ENCODE assay signal across 8 cellular contexts in genomic region chrX:152926279-152926678, GRCh38. TPM values are rescaled to one million over a fixed set of nuclear protein-coding genes. Genes with fewer than 3 reads are reported as not detected.
DNase-seq lines count a peak whose midpoint lies in the region; ATAC-seq and TF ChIP-seq lines count a peak whose summit lies in the region.

No MANE protein-coding gene starts in this region.

- H4K91ac ChIP-seq in IMR-90 (ENCODE audit: insufficient read depth, low read depth, low read length) = no peak overlapping the region

- H4K8ac ChIP-seq in IMR-90 (ENCODE audit: low read depth in 2 of 2, low read length in 2 of 2) = no peak overlapping the region

- H3K4me2 ChIP-seq in IMR-90 (ENCODE audit: low read depth, low read length) = no peak overlapping the region

- ATAC-seq in GM19467 (IDR thresholded peaks at IDR 0.05; ENCODE audit: unreplicated experiment) (peak; percentile 74), IMR-90 (ENCODE audit: low read depth) (peak; percentile 91), Panc1 (peak; percentile 76), GM18498 (IDR thresholded peaks at IDR 0.05; ENCODE audit: unreplicated experiment) (no peak)

- H3K27ac ChIP-seq in IMR-90 (ENCODE audit: insufficient read depth, low read length) (no peak overlapping the region), Panc1 (ENCODE audit: low read length) (no peak overlapping the region), spleen (no peak overlapping the region)

- no peak overlapping the region for H4K5ac ChIP-seq in IMR-90 (ENCODE audit: low read depth, low read length)

- H2BK15ac ChIP-seq in IMR-90 (ENCODE audit: low read depth, low read length) = no peak overlapping the region

- H2BK20ac ChIP-seq in IMR-90 (ENCODE audit: low read depth, low read length) = no peak overlapping the region

- no peak overlapping the region for H2AFZ ChIP-seq in IMR-90 (replicated peaks; ENCODE audit: low read length, poor library complexity)

- H3K27me3 ChIP-seq in IMR-90 (ENCODE audit: control insufficient read depth, insufficient read depth, low read length) = peaks cover 2% of the 10 kb centered on the region; the same call in 1 of the 2 replicates
- H3K27me3 ChIP-seq in Panc1 (ENCODE audit: control insufficient read depth, insufficient read depth, low read length) = no peaks in the 10 kb centered on the region
- H3K27me3 ChIP-seq in spleen (replicated peaks in 1 of 7) = peaks cover 0 to 13% (median 0%) of the 10 kb centered on the region in 7 donors

- H2AK9ac ChIP-seq in IMR-90 (replicated peaks; ENCODE audit: low read depth, low read length, poor library complexity) = no peak overlapping the region

- H3K9ac ChIP-seq in IMR-90 (ENCODE audit: low read depth, low read length) = no peak overlapping the region

- WGBS in IMR-90 (ENCODE audit: extremely low coverage in 2 of 2, insufficient read length in 1 of 2), 2 experiments = 0% methylated on average over 1 of the region's 8 CpGs; no CpG with 5 or more reads in 1 of the 2 experiments
- 10 to 31% (median 16%) methylated on average over 4 to 8 of the region's 8 CpGs for WGBS in spleen, 5 donors

- TF ChIP-seq RAD21 in IMR-90 (IDR thresholded peaks at IDR 0.05; ENCODE audit: low read length) = peak; percentile 65

- no peaks in the 10 kb centered on the region for H3K79me1 ChIP-seq in IMR-90 (ENCODE audit: low read depth in 1 of 2, low read length in 2 of 2)

- H3K9me1 ChIP-seq in IMR-90 (ENCODE audit: insufficient read depth, low read length) = no peaks in the 10 kb centered on the region

- TF ChIP-seq POLR2A in IMR-90 (IDR thresholded peaks at IDR 0.05; ENCODE audit: low read depth, low read length) (no peak), spleen (IDR thresholded peaks at IDR 0.05) (no peak)

- no peak overlapping the region for H3K56ac ChIP-seq in IMR-90 (ENCODE audit: extremely low read depth, insufficient read depth, low read length)

- in situ Hi-C loops in IMR-90 (cut with MboI; ENCODE audit: low sequenced_read_pairs) (no loop called here), Panc1 (cut with HindIII; ENCODE audit: low pct_unique_long_range_greater_than_20kb, low sequenced_read_pairs) (no loop called here)

- no peak overlapping the region for H3K23ac ChIP-seq in IMR-90 (ENCODE audit: low read depth, low read length)

- TF ChIP-seq CTCF in IMR-90 (conservative IDR thresholded peaks at IDR 0.05; ENCODE audit: low read depth, low read length) = peak; percentile 63
- TF ChIP-seq CTCF in Panc1 (IDR thresholded peaks at IDR 0.05) = no peak
- peak in 7 of 11 experiments; percentile 13 to 46 (median 28) for TF ChIP-seq CTCF in spleen (IDR thresholded peaks at IDR 0.05 in 8 of 11, conservative IDR thresholded peaks at IDR 0.05 in 3 of 11)

- H3K18ac ChIP-seq in IMR-90 (ENCODE audit: low read depth, low read length) = no peak overlapping the region

- H3K4me1 ChIP-seq in IMR-90 (ENCODE audit: control insufficient read depth, insufficient read depth, low read length) (peaks cover 2% of the 10 kb centered on the region; the same call in 1 of the 2 replicates), Panc1 (ENCODE audit: control insufficient read depth, insufficient read depth, low read length) (peaks cover 9% of the 10 kb centered on the region; the same call in 1 of the 2 replicates), spleen (no peaks in the 10 kb centered on the region)

- no peaks in the 10 kb centered on the region for H3K9me3 ChIP-seq in IMR-90 (ENCODE audit: control insufficient read depth, insufficient read depth, low read length)
- no peaks in the 10 kb centered on the region for H3K9me3 ChIP-seq in Panc1 (ENCODE audit: control insufficient read depth, insufficient read depth, low read depth, low read length)
- H3K9me3 ChIP-seq in spleen = no peaks in the 10 kb centered on the region

- no peak overlapping the region for H3K4ac ChIP-seq in IMR-90 (ENCODE audit: low read depth, low read length)

- H2AK5ac ChIP-seq in IMR-90 (ENCODE audit: low read depth, low read length) = no peak overlapping the region

- H3K4me3 ChIP-seq in IMR-90 (ENCODE audit: insufficient read depth, low read depth, low read length) (no peak overlapping the region), Panc1 (ENCODE audit: low read depth in 2 of 2, low read length in 2 of 2) (no peak overlapping the region), spleen (no peak overlapping the region)

- intact Hi-C loops in IMR-90 (cut with micrococcal nuclease) = loop anchor here (5.0 kb wide), 1 partner anchor 284 kb away; no protein-coding TSS in a partner anchor
- intact Hi-C loops in Panc1 (cut with micrococcal nuclease; ENCODE audit: unreplicated experiment) = no loop called here
- intact Hi-C loops in spleen (cut with DNase I; ENCODE audit: low total_unique reads) = no loop called here

- H3K14ac ChIP-seq in IMR-90 (replicated peaks; ENCODE audit: low read depth, low read length) = no peak overlapping the region

- no peaks in the 10 kb centered on the region for H4K20me1 ChIP-seq in IMR-90 (ENCODE audit: insufficient read depth, low read length)

- no peak overlapping the region for H2BK120ac ChIP-seq in IMR-90 (ENCODE audit: low read depth, low read length)

- DNase-seq in DMS 273 treated with DMSO at 0.1 percent for 48 hours (lab: John Stamatoyannopoulos, UW) (peak; percentile 80), IMR-90 (peak; percentile 70), Panc1 (ENCODE audit: low read depth, low spot score) (no peak), glomerular visceral epithelial cell (ENCODE audit: extremely low spot score) (peak; percentile 81), spleen (no peak)
- DNase-seq in activated effector memory CD4-positive, alpha-beta T cell treated with Interleukin-2 at 50 U/mL for 16 hours = peak; percentile 10

- POLR2A ChIA-PET in IMR-90 (lab: Charles Lee; ENCODE audit: unreplicated experiment) (no interaction called here), Panc1 (lab: Charles Lee) (no interaction called here)

- H3K36me3 ChIP-seq in IMR-90 (ENCODE audit: control insufficient read depth, insufficient read depth, low read length) (no peaks in the 10 kb centered on the region), Panc1 (ENCODE audit: control insufficient read depth, insufficient read depth, low read length) (no peaks in the 10 kb centered on the region), spleen (no peaks in the 10 kb centered on the region)

- BruUV-seq in IMR-90 (replicated peaks; lab: Mats Ljungman, UMichigan) = no TSS peak
- BruUV-seq in Panc1 (replicated peaks; lab: Mats Ljungman, UMichigan) = no TSS peak

- dilution Hi-C loops in IMR-90 (cut with HindIII; ENCODE audit: low sequenced_read_pairs, unreplicated experiment) = no loop called here

- CTCF ChIA-PET in IMR-90 (lab: Yijun Ruan, JAX) (interaction anchor here (1.0 kb wide), 1 partner anchor 10 kb away, joined by 3 read pairs; no protein-coding TSS in a partner anchor), Panc1 (lab: Charles Lee) (no interaction called here)

- H2BK5ac ChIP-seq in IMR-90 (ENCODE audit: low read depth, low read length, poor library complexity, severe bottlenecking) = no peak overlapping the region

TF ChIP-seq in IMR-90, 13 proteins besides CTCF, POLR2A, EP300 and RAD21:
- no peak for TF ChIP-seq RCOR1 (IDR thresholded peaks at IDR 0.05; ENCODE audit: insufficient replicate concordance, low read length)
- peak; percentile 26; the same call in 1 of the 2 replicates for TF ChIP-seq FOS (IDR thresholded peaks at IDR 0.05; ENCODE audit: low read depth, low read length)
- peak; percentile 52 for TF ChIP-seq SMC3 (IDR thresholded peaks at IDR 0.05; ENCODE audit: low read depth, low read length)
- TF ChIP-seq MAZ (IDR thresholded peaks at IDR 0.05; ENCODE audit: borderline replicate concordance, low read depth, low read length) = 0 out of 2 replicates have a peak, but pooled peaks have one; percentile 23

RNA-seq across cellular contexts. Expression of gene ZNF185, which starts 28.4 kb away (rescaled TPM):
- 3.2 and 3.6 TPM in 2 replicates for total RNA-seq in IMR-90 (2012; rRNA removed)
- 6.2 and 6.3 TPM in 2 replicates for polyA plus RNA-seq in IMR-90 (2012; rRNA removed)
- polyA plus RNA-seq in IMR-90 (2012; cell fraction: cytosol; rRNA removed) = 3.6 and 4.0 TPM in 2 replicates
- polyA plus RNA-seq in IMR-90 (2012; cell fraction: nucleus; rRNA removed; ENCODE audit: low replicate concordance) = 12.5 and 15.9 TPM in 2 replicates
- 5.4 TPM for total RNA-seq in Panc1 (2021; ENCODE audit: unreplicated experiment)
- 5.4 TPM for polyA plus RNA-seq in Panc1 (2012; ENCODE audit: insufficient read length)
- total RNA-seq in spleen = 10 to 100 TPM in 3 of 7 donors, 1 to 10 TPM in 4; 6.6 to 13.8 (median 8.3) TPM
- polyA plus RNA-seq in spleen = 1 to 10 TPM; 2.0 to 2.7 (median 2.4) TPM

Comparison
In these comparisons a context has a peak if more than half of its experiments do, and no peak if none do; other contexts are left out.
1. DNase-seq: peak in DMS 273 treated with DMSO at 0.1 percent for 48 hours (single experiment), IMR-90 (single experiment), activated effector memory CD4-positive, alpha-beta T cell treated with Interleukin-2 at 50 U/mL for 16 hours (single experiment) and glomerular visceral epithelial cell (single experiment); none in Panc1 (single experiment) and spleen (single experiment).